In the genomic region with DNA sequence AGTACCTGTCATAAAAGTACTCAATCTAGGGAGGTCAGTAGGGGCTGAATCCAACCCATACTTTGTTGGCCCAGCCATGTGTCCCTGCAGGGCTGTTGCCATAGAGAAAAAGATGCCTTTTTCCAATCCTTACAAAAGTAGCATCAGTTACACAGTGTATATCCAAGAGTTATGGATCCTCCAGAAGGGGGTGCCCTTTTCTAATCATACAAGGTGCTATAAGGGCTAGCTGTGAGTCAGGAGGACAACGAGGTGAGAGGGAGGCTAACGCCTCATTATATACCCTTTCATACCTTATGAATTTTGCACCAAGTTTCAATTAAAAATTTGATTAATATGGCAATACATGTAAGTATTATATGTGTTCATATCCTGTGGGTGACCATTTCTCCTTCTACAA, we compare ENCODE assay signal across 9 cellular contexts. TPM values are rescaled to one million over a fixed set of nuclear protein-coding genes. Genes with fewer than 3 reads are reported as not detected.
A peak's percentile ranks its signal among the peaks of the same experiment; 100 is the strongest.
DNase-seq lines count a peak whose midpoint lies in the region; ATAC-seq and TF ChIP-seq lines count a peak whose summit lies in the region.
"Had no signal": no experiment of that assay in that cellular context is flagged by ENCODE, and none has a peak within 500 bp of the region (broad histone marks: within the 10 kb centered on the region; RNA-seq: fewer than 3 reads in every experiment).

No MANE protein-coding gene starts in this region.

- H3K4me1 Mint-ChIP-seq in activated naive CD8-positive, alpha-beta T cell treated with anti-CD3 and anti-CD28 coated beads, Interleukin-2, amount 50 U/mL, for 24 hours: peaks cover 10% of the 10 kb centered on the region

- no peak overlapping the region for H3K4me3 ChIP-seq in Karpas-422 (ENCODE audit: low read length)
- H3K4me3 ChIP-seq in right lobe of liver: no peak overlapping the region
- H3K4me3 ChIP-seq: body of pancreas had no signal

- 53% methylated on average over 2 of the region's 2 CpGs for WGBS in right lobe of liver (ENCODE audit: insufficient coverage, low coverage, low lambda C conversion rate, missing lambda C conversion rate)

- DNase-seq in NCI-H2227 (lab: John Stamatoyannopoulos, UW; ENCODE audit: unreplicated experiment) (peak; percentile 33), NCI-H2227 treated with DMSO at 0.1 percent for 48 hours (lab: John Stamatoyannopoulos, UW) (no peak), Karpas-422 (peak; percentile 73), right lobe of liver (no peak), AG20443 (ENCODE audit: low spot score) (no peak), NCI-H1105 (lab: John Stamatoyannopoulos, UW) (no peak)
- DNase-seq in activated naive CD8-positive, alpha-beta T cell treated with anti-CD3 and anti-CD28 coated beads, Interleukin-2, amount 50 U/mL, for 24 hours: no peak
- DNase-seq in activated naive CD4-positive, alpha-beta T cell treated with Interleukin-2 at 50 U/mL for 16 hours: no peak

- peaks cover 9% of the 10 kb centered on the region for H3K4me1 ChIP-seq in Karpas-422 (ENCODE audit: low read length)
- H3K4me1 ChIP-seq in right lobe of liver: peaks cover 0 to 8% (median 0%) of the 10 kb centered on the region in 4 donors

- TF ChIP-seq CTCF in right lobe of liver (IDR thresholded peaks at IDR 0.05): peak; percentile 10 to 28 (median 15)

- H3K27me3 ChIP-seq in Karpas-422 (ENCODE audit: low read length): no peaks in the 10 kb centered on the region
- H3K27me3 ChIP-seq in right lobe of liver: no peaks in the 10 kb centered on the region
- H3K27me3 ChIP-seq: body of pancreas had no signal

- H3K4me2 ChIP-seq in Karpas-422 (ENCODE audit: low read depth, low read length, poor library complexity, severe bottlenecking): no peak overlapping the region

- no peaks in the 10 kb centered on the region for H3K36me3 Mint-ChIP-seq in activated naive CD8-positive, alpha-beta T cell treated with anti-CD3 and anti-CD28 coated beads, Interleukin-2, amount 50 U/mL, for 24 hours (ENCODE audit: low read depth)

- H3K27ac ChIP-seq in Karpas-422 (ENCODE audit: low read length): no peak overlapping the region
- H3K27ac ChIP-seq in right lobe of liver: no peak overlapping the region
- H3K27ac ChIP-seq: body of pancreas had no signal

- no peaks in the 10 kb centered on the region for H3K27me3 Mint-ChIP-seq in activated naive CD8-positive, alpha-beta T cell treated with anti-CD3 and anti-CD28 coated beads, Interleukin-2, amount 50 U/mL, for 24 hours

- peaks cover 5% of the 10 kb centered on the region; the same call in 1 of the 2 replicates for H3K79me2 ChIP-seq in Karpas-422 (ENCODE audit: low read length)

- intact Hi-C loops in right lobe of liver (cut with DNase I): no loop called here

- H3K36me3 ChIP-seq in Karpas-422 (ENCODE audit: insufficient read depth, low read length) (no peaks in the 10 kb centered on the region), right lobe of liver (no peaks in the 10 kb centered on the region)

- no peak overlapping the region for H3K27ac Mint-ChIP-seq in activated naive CD8-positive, alpha-beta T cell treated with anti-CD3 and anti-CD28 coated beads, Interleukin-2, amount 50 U/mL, for 24 hours

- no peak overlapping the region for H3K4me3 Mint-ChIP-seq in activated naive CD8-positive, alpha-beta T cell treated with anti-CD3 and anti-CD28 coated beads, Interleukin-2, amount 50 U/mL, for 24 hours

- TF ChIP-seq POLR2A in right lobe of liver (IDR thresholded peaks at IDR 0.05): no peak

- H3K9me3 Mint-ChIP-seq in activated naive CD8-positive, alpha-beta T cell treated with anti-CD3 and anti-CD28 coated beads, Interleukin-2, amount 50 U/mL, for 24 hours: no peaks in the 10 kb centered on the region

- peak; percentile 38 for ATAC-seq in activated naive CD8-positive, alpha-beta T cell treated with anti-CD3 and anti-CD28 coated beads, Interleukin-2, amount 50 U/mL, for 24 hours
- ATAC-seq in right lobe of liver: peak in 1 of 4 donors; percentile 16
- ATAC-seq: body of pancreas had no signal

- H4K20me1 ChIP-seq in Karpas-422 (ENCODE audit: insufficient read depth, low read depth, low read length): no peaks in the 10 kb centered on the region

- H3K9me2 ChIP-seq in Karpas-422 (replicated peaks; ENCODE audit: insufficient read depth, low read length): no peaks in the 10 kb centered on the region

- H3K9ac ChIP-seq in Karpas-422 (ENCODE audit: low read length): no peak overlapping the region

- H3K9me3 ChIP-seq in Karpas-422 (ENCODE audit: low read length) (no peaks in the 10 kb centered on the region), right lobe of liver (no peaks in the 10 kb centered on the region)
- H3K9me3 ChIP-seq: body of pancreas had no signal

- no peak overlapping the region for H2AFZ ChIP-seq in Karpas-422 (ENCODE audit: low read length)

RNA-seq across cellular contexts. Expression of gene KIAA0825, which starts 4.8 kb away (rescaled TPM):
- 0.04 and 2.0 TPM in 2 replicates for total RNA-seq in Karpas-422 (2014; rRNA removed; shearing (Covaris generic); ENCODE audit: low replicate concordance)
- total RNA-seq in right lobe of liver: 1 to 10 TPM in 5 of 6 experiments, under 1 TPM in 1; 0.86 to 3.2 (median 1.7) TPM

RNA-seq across cellular contexts. Expression of gene SLF1, which starts 4.9 kb away (rescaled TPM):
- 24.4 and 26.3 TPM in 2 replicates for total RNA-seq in Karpas-422 (2014; rRNA removed; shearing (Covaris generic); ENCODE audit: low replicate concordance)
- 1 to 10 TPM in 5 of 6 experiments, under 1 TPM in 1; 0.80 to 3.3 (median 2.4) TPM for total RNA-seq in right lobe of liver

Comparison
In these comparisons a context has a peak if more than half of its experiments do, and no peak if none do; other contexts are left out.
1. DNase-seq: peak in NCI-H2227 (single experiment) and Karpas-422 (single experiment); none in NCI-H2227 treated with DMSO at 0.1 percent for 48 hours (single experiment), activated naive CD8-positive, alpha-beta T cell treated with anti-CD3 and anti-CD28 coated beads, Interleukin-2, amount 50 U/mL, for 24 hours (single experiment), right lobe of liver (0 of 3), AG20443 (single experiment), NCI-H1105 (single experiment) and activated naive CD4-positive, alpha-beta T cell treated with Interleukin-2 at 50 U/mL for 16 hours (single experiment).